In genomic region chr13:74210693-74211393, GRCh38 we compare ENCODE assay signal across 8 cellular contexts.
DNase-seq lines count a peak whose midpoint lies in the region; ATAC-seq, FAIRE-seq and TF ChIP-seq lines count a peak whose summit lies in the region.

No MANE protein-coding gene starts in this region.

- H3K9ac ChIP-seq in kidney (ENCODE audit: low read length in 2 of 2), result no peak overlapping the region

- TF ChIP-seq POLR2A in erythroblast (IDR thresholded peaks at IDR 0.05; ENCODE audit: low read length) (no peak), thyroid gland (IDR thresholded peaks at IDR 0.05) (no peak)

- intact Hi-C loops in sciatic nerve (cut with DNase I) (no loop called here), thyroid gland (cut with DNase I) (no loop called here), kidney (cut with DNase I) (no loop called here)

- H3K36me3 ChIP-seq in thyroid gland (no peaks in the 10 kb centered on the region), kidney (ENCODE audit: control insufficient read depth in 1 of 2, insufficient read depth in 2 of 2, low read length in 2 of 2) (no peaks in the 10 kb centered on the region)

- H3K9me3 ChIP-seq in thyroid gland, result no peaks in the 10 kb centered on the region
- H3K9me3 ChIP-seq in kidney (ENCODE audit: control insufficient read depth in 1 of 2, low read length in 2 of 2), result no peaks in the 10 kb centered on the region

- TF ChIP-seq CTCF in thyroid gland (IDR thresholded peaks at IDR 0.05), result no peak
- TF ChIP-seq CTCF in kidney (IDR thresholded peaks at IDR 0.05; ENCODE audit: borderline replicate concordance, extremely low read depth, insufficient read depth), result no peak

- no peak overlapping the region for H3K27ac ChIP-seq in thyroid gland
- no peak overlapping the region for H3K27ac ChIP-seq in kidney (ENCODE audit: low read depth in 2 of 2, low read length in 2 of 2)

- FAIRE-seq in kidney (lab: Jason Lieb, UNC), result no peak

- H3K27me3 ChIP-seq in thyroid gland, result no peaks in the 10 kb centered on the region

- DNase-seq in GOT3 (lab: John Stamatoyannopoulos, UW) (peak; percentile 51), NCI-H345 treated with DMSO at 0.1 percent for 48 hours (lab: John Stamatoyannopoulos, UW; ENCODE audit: unreplicated experiment) (peak; percentile 82), erythroblast (lab: John Stamatoyannopoulos, UW) (peak; percentile 3 to 23), sciatic nerve (ENCODE audit: low spot score) (no peak), HK-2 (ENCODE audit: unreplicated experiment) (no peak), thyroid gland (no peak), kidney (no peak)
- DNase-seq in stimulated activated CD4-positive, alpha-beta T cell treated with anti-CD3 and anti-CD28 coated beads, Interleukin-15, amount 100 ng/mL, for 24 hours, result no peak

- peak; percentile 68 for ATAC-seq in sciatic nerve

- H3K4me3 ChIP-seq in thyroid gland (replicated peaks in 1 of 3) (no peak overlapping the region), kidney (ENCODE audit: low read length in 2 of 2) (no peak overlapping the region)

- 50 to 58% methylated on average over 4 of the region's 4 CpGs for WGBS in thyroid gland, 2 donors

- H3K4me1 ChIP-seq in thyroid gland, result no peaks in the 10 kb centered on the region
- H3K4me1 ChIP-seq in kidney (ENCODE audit: control insufficient read depth in 1 of 2, insufficient read depth in 1 of 2, low read depth in 1 of 2, low read length in 2 of 2), result no peaks in the 10 kb centered on the region

Comparison
In these comparisons a context has a peak if more than half of its experiments do, and no peak if none do; other contexts are left out.
1. DNase-seq: peak in GOT3 (single experiment), NCI-H345 treated with DMSO at 0.1 percent for 48 hours (single experiment) and erythroblast (2 of 2); none in sciatic nerve (single experiment), HK-2 (single experiment), stimulated activated CD4-positive, alpha-beta T cell treated with anti-CD3 and anti-CD28 coated beads, Interleukin-15, amount 100 ng/mL, for 24 hours (single experiment), thyroid gland (0 of 2) and kidney (single experiment).